Comparison of ENCODE assay signal across 8 cellular contexts in genomic region chr1:211828584-211829342, GRCh38. TPM values are rescaled to one million over a fixed set of nuclear protein-coding genes. Genes with fewer than 3 reads are reported as not detected.
DNase-seq lines count a peak whose midpoint lies in the region; ATAC-seq and TF ChIP-seq lines count a peak whose summit lies in the region.

No MANE protein-coding gene starts in this region.

- in situ Hi-C loops in HAP-1 (cut with MboI; ENCODE audit: low sequenced_read_pairs) = loop anchor here (10.0 kb wide), 1 partner anchor 124 kb away; no protein-coding TSS in a partner anchor

- no peak for TF ChIP-seq EP300 in SK-N-SH (IDR thresholded peaks at IDR 0.05; ENCODE audit: borderline replicate concordance in 1 of 2, low read depth in 1 of 2, low read length in 1 of 2)

- H4K20me1 ChIP-seq in SK-N-SH (ENCODE audit: insufficient read depth) = no peaks in the 10 kb centered on the region

- peak overlapping the region; percentile 50 for H3K4me3 ChIP-seq in HAP-1
- peak overlapping the region; percentile 64 to 79 for H3K4me3 ChIP-seq in SK-N-SH (ENCODE audit: low read depth in 2 of 2, low read length in 1 of 2)
- H3K4me3 ChIP-seq in fibroblast of the aortic adventitia (ENCODE audit: low read depth, low read length) = peak overlapping the region; percentile 81
- H3K4me3 ChIP-seq in skeletal muscle cell (ENCODE audit: low read depth, low read length) = peak overlapping the region; percentile 60

- peaks cover 11% of the 10 kb centered on the region for H3K4me1 ChIP-seq in HAP-1
- H3K4me1 ChIP-seq in SK-N-SH (ENCODE audit: control insufficient read depth in 1 of 2, insufficient read depth in 2 of 2, low read depth in 1 of 2, low read length in 1 of 2) = peaks cover 11 to 24% of the 10 kb centered on the region in 2 experiments; a peak in 3 of 4 replicates

- H3K9ac ChIP-seq in SK-N-SH = peak overlapping the region; percentile 78; the same call in 1 of the 2 replicates

- peaks cover 29% of the 10 kb centered on the region for H3K79me2 ChIP-seq in SK-N-SH (ENCODE audit: insufficient read depth)

- ATAC-seq in GM19395 (IDR thresholded peaks at IDR 0.05; ENCODE audit: unreplicated experiment) (no peak), GM18858 (IDR thresholded peaks at IDR 0.05; ENCODE audit: unreplicated experiment) (no peak)

- H3K9me3 ChIP-seq in HAP-1 = no peaks in the 10 kb centered on the region
- no peaks in the 10 kb centered on the region for H3K9me3 ChIP-seq in SK-N-SH

- POLR2A ChIA-PET in SK-N-SH (lab: Yijun Ruan, JAX) = interaction anchor here (0.7 kb wide), 1 partner anchor 214 kb away, joined by 3 read pairs; no protein-coding TSS in a partner anchor

- CTCF ChIA-PET in SK-N-SH (lab: Yijun Ruan, JAX) = interaction anchor here (0.8 to 4.5 kb wide), 20 partner anchors 9 to 206 kb away, joined by 3 to 42 read pairs (median 4); partner anchors contain the start of genes DTL and INTS7

- 66% methylated on average over 9 of the region's 9 CpGs for WGBS in SK-N-SH (ENCODE audit: low lambda C conversion rate)

- no peak overlapping the region for H3K27ac ChIP-seq in SK-N-SH (ENCODE audit: low read depth in 2 of 2, low read length in 1 of 2)

- H3K9me2 ChIP-seq in SK-N-SH = no peaks in the 10 kb centered on the region

- TF ChIP-seq RAD21 in SK-N-SH (IDR thresholded peaks at IDR 0.05; ENCODE audit: low read length) = no peak

- H3F3A ChIP-seq in SK-N-SH (replicated peaks; ENCODE audit: insufficient read depth) = peaks cover 24% of the 10 kb centered on the region

- no peak overlapping the region for H2AFZ ChIP-seq in SK-N-SH (ENCODE audit: low read depth)

- peaks cover 6% of the 10 kb centered on the region for H3K36me3 ChIP-seq in HAP-1 (replicated peaks)
- peaks cover 12 to 24% of the 10 kb centered on the region in 2 experiments for H3K36me3 ChIP-seq in SK-N-SH (replicated peaks in 1 of 2; ENCODE audit: control insufficient read depth in 1 of 2, insufficient read depth in 2 of 2, low read length in 1 of 2)

- H3K27me3 ChIP-seq in HAP-1 (ENCODE audit: low read depth) (no peaks in the 10 kb centered on the region), SK-N-SH (ENCODE audit: insufficient read depth) (no peaks in the 10 kb centered on the region)

- no peak for DNase-seq in HAP-1 (ENCODE audit: low spot score in 2 of 2)
- DNase-seq in SK-N-SH = no peak
- peak; percentile 22 for DNase-seq in fibroblast of the aortic adventitia (ENCODE audit: low read depth)
- no peak for DNase-seq in skeletal muscle cell (ENCODE audit: low read depth)
- no peak for DNase-seq in OCI-M1 (lab: John Stamatoyannopoulos, UW)
- DNase-seq in stimulated activated CD4-positive, alpha-beta T cell treated with anti-CD3 and anti-CD28 coated beads, Interleukin-15, amount 100 ng/mL, for 24 hours = no peak

- H3K4me2 ChIP-seq in SK-N-SH = peak overlapping the region; percentile 90

- TF ChIP-seq CTCF in SK-N-SH (IDR thresholded peaks at IDR 0.05) (no peak), fibroblast of the aortic adventitia (IDR thresholded peaks at IDR 0.05; ENCODE audit: insufficient read depth, low read length) (no peak)

TF ChIP-seq in SK-N-SH, 30 proteins besides CTCF, POLR2A, EP300 and RAD21:
- TF ChIP-seq, protein P1, sequence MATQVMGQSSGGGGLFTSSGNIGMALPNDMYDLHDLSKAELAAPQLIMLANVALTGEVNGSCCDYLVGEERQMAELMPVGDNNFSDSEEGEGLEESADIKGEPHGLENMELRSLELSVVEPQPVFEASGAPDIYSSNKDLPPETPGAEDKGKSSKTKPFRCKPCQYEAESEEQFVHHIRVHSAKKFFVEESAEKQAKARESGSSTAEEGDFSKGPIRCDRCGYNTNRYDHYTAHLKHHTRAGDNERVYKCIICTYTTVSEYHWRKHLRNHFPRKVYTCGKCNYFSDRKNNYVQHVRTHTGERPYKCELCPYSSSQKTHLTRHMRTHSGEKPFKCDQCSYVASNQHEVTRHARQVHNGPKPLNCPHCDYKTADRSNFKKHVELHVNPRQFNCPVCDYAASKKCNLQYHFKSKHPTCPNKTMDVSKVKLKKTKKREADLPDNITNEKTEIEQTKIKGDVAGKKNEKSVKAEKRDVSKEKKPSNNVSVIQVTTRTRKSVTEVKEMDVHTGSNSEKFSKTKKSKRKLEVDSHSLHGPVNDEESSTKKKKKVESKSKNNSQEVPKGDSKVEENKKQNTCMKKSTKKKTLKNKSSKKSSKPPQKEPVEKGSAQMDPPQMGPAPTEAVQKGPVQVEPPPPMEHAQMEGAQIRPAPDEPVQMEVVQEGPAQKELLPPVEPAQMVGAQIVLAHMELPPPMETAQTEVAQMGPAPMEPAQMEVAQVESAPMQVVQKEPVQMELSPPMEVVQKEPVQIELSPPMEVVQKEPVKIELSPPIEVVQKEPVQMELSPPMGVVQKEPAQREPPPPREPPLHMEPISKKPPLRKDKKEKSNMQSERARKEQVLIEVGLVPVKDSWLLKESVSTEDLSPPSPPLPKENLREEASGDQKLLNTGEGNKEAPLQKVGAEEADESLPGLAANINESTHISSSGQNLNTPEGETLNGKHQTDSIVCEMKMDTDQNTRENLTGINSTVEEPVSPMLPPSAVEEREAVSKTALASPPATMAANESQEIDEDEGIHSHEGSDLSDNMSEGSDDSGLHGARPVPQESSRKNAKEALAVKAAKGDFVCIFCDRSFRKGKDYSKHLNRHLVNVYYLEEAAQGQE (IDR thresholded peaks at IDR 0.05; ENCODE audit: low read depth, low read length) = peak; percentile 70
- TF ChIP-seq, protein P2, sequence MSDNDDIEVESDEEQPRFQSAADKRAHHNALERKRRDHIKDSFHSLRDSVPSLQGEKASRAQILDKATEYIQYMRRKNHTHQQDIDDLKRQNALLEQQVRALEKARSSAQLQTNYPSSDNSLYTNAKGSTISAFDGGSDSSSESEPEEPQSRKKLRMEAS (IDR thresholded peaks at IDR 0.05; ENCODE audit: low read depth) = no peak
- TF ChIP-seq YY1 (IDR thresholded peaks at IDR 0.05; ENCODE audit: low read depth) (no peak), USF1 (IDR thresholded peaks at IDR 0.05; ENCODE audit: borderline replicate concordance, low read depth) (no peak), RCOR1 (IDR thresholded peaks at IDR 0.05; ENCODE audit: low read length) (no peak), EZH2phosphoT487 (IDR thresholded peaks at IDR 0.05; ENCODE audit: borderline replicate concordance, low read depth) (no peak), RFX5 (IDR thresholded peaks at IDR 0.05; ENCODE audit: low read length) (no peak)
TF ChIP-seq in SK-N-SH: peak in this region for 1.

RNA-seq across cellular contexts. Expression of gene LPGAT1, which starts 1.8 kb away (rescaled TPM):
- polyA plus RNA-seq in SK-N-SH (2012; rRNA removed) = 4.8 and 6.3 TPM in 2 replicates
- 8.8 and 9.2 TPM in 2 replicates for polyA plus RNA-seq in SK-N-SH (2012; cell fraction: cytosol; rRNA removed)
- polyA plus RNA-seq in SK-N-SH (2012; cell fraction: nucleus; rRNA removed) = 2.3 and 4.9 TPM in 2 replicates
- total RNA-seq in fibroblast of the aortic adventitia (ENCODE audit: low replicate concordance) = 13.7 and 36.2 TPM in 2 replicates
